Comparison of ENCODE assay signal across 15 cellular contexts in the genomic region with DNA sequence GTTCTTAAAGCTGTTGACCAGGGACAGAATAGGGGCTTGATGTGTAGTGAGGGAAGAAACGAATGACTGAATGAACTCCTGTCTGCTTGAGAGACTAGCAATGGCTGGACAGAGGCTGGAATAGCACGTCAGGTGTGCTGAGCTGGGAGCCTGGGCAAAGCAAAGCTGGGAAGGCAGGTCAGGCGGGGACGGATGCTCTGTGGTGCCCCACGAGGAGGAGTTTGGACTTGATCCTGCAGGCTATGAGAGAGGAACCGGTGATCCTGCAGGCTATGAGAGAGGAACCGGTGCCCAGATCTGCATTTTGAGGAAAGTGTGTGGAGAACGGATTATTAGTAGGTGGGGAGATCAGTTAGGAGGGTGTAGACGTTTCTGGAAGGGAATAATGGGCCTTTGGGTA. TPM values are rescaled to one million over a fixed set of nuclear protein-coding genes. Genes with fewer than 3 reads are reported as not detected.
A peak's percentile ranks its signal among the peaks of the same experiment; 100 is the strongest.
DNase-seq lines count a peak whose midpoint lies in the region; ATAC-seq and TF ChIP-seq lines count a peak whose summit lies in the region.
"Had no signal": no experiment of that assay in that cellular context is flagged by ENCODE, and none has a peak within 500 bp of the region (broad histone marks: within the 10 kb centered on the region; RNA-seq: fewer than 3 reads in every experiment).

No MANE protein-coding gene starts in this region.

- H3K9me3 ChIP-seq in suprapubic skin = no peaks in the 10 kb centered on the region

- no peaks in the 10 kb centered on the region for H3K36me3 ChIP-seq in suprapubic skin

- no peak for TF ChIP-seq EP300 in suprapubic skin (IDR thresholded peaks at IDR 0.05)

- peaks cover 3% of the 10 kb centered on the region for H3K4me1 ChIP-seq in suprapubic skin

- peak; percentile 12 for TF ChIP-seq CTCF in epithelial cell of esophagus (IDR thresholded peaks at IDR 0.05; ENCODE audit: insufficient read depth, low read depth, low read length, missing control alignments)
- TF ChIP-seq CTCF in osteocyte (IDR thresholded peaks at IDR 0.05) = no peak
- no peak for TF ChIP-seq CTCF in suprapubic skin (IDR thresholded peaks at IDR 0.05)

- DNase-seq in H4 (ENCODE audit: low spot score) (peak; percentile 25), M059J (ENCODE audit: low read depth) (peak; percentile 37), epithelial cell of esophagus (ENCODE audit: low read depth) (peak; percentile 36), osteocyte (ENCODE audit: extremely low spot score, unreplicated experiment) (peak; percentile 73), DMS53 treated with DMSO at 0.1 percent for 48 hours (lab: John Stamatoyannopoulos, UW; ENCODE audit: unreplicated experiment) (no peak), suprapubic skin (ENCODE audit: low spot score in 2 of 2) (no peak), NK-92 (lab: John Stamatoyannopoulos, UW; ENCODE audit: unreplicated experiment) (no peak)
- DNase-seq: activated B cell treated with CpG ODN at 0.5 μM for 24 hours; amygdala; left cardiac atrium; NCI-H1694 treated with DMSO at 0.1 percent for 48 hours; NCI-H510A; stimulated activated CD4-positive, alpha-beta T cell treated with anti-CD3 and anti-CD28 coated beads, Interleukin-12 subunit alpha, Interleukin-12 subunit beta, amount 100 ng/mL, for 4 hours; stimulated activated naive CD8-positive, alpha-beta T cell treated with anti-CD3 and anti-CD28 coated beads, Interleukin-15, Interleukin-2, amounts not matched to agents 100 U/mL and 50 U/mL, for 24 hours had no signal

- H3K36me3 Mint-ChIP-seq in osteocyte (ENCODE audit: unreplicated experiment) = no peaks in the 10 kb centered on the region

- no peaks in the 10 kb centered on the region for H3K9me3 Mint-ChIP-seq in osteocyte (ENCODE audit: unreplicated experiment)
- H3K9me3 Mint-ChIP-seq: activated B cell treated with CpG ODN at 0.5 μM for 24 hours had no signal

- no peak overlapping the region for H3K27ac ChIP-seq in suprapubic skin

- H3K4me1 Mint-ChIP-seq in osteocyte (ENCODE audit: unreplicated experiment) = peaks cover 9% of the 10 kb centered on the region

- H3K27ac Mint-ChIP-seq in osteocyte (ENCODE audit: unreplicated experiment) = no peak overlapping the region
- H3K27ac Mint-ChIP-seq: activated B cell treated with CpG ODN at 0.5 μM for 24 hours had no signal

- H3K27me3 Mint-ChIP-seq in osteocyte (ENCODE audit: unreplicated experiment) = peaks cover 25% of the 10 kb centered on the region

- ATAC-seq in HG02970 (IDR thresholded peaks at IDR 0.05; ENCODE audit: low FRiP score, unreplicated experiment) = no peak
- ATAC-seq: stimulated activated naive CD8-positive, alpha-beta T cell treated with anti-CD3 and anti-CD28 coated beads, Interleukin-15, Interleukin-2, amounts not matched to agents 100 U/mL and 50 U/mL, for 24 hours had no signal

- TF ChIP-seq POLR2A in suprapubic skin (IDR thresholded peaks at IDR 0.05) = no peak

- H3K4me3 Mint-ChIP-seq in osteocyte (ENCODE audit: unreplicated experiment) = no peak overlapping the region
- H3K4me3 Mint-ChIP-seq: activated B cell treated with CpG ODN at 0.5 μM for 24 hours had no signal

- H3K27me3 ChIP-seq in suprapubic skin = no peaks in the 10 kb centered on the region

- 52% methylated on average over 9 of the region's 9 CpGs for WGBS in suprapubic skin

- H3K4me3 ChIP-seq in epithelial cell of esophagus (ENCODE audit: low read length) (no peak overlapping the region), suprapubic skin (no peak overlapping the region)

RNA-seq across cellular contexts. Expression of gene PSTPIP1, which starts 31.3 kb away (rescaled TPM):
- 0.19 TPM in 1 of 2 replicates, not detected in the other for total RNA-seq in H4 (2014; rRNA removed; shearing (Covaris generic))
- total RNA-seq in M059J (2014; rRNA removed; shearing (Covaris generic)) = not detected in 2 replicates
- total RNA-seq in osteocyte = not detected in 2 replicates
- total RNA-seq in suprapubic skin = 1 to 10 TPM; 1.9 to 5.9 (median 2.6) TPM

RNA-seq across cellular contexts. Expression of gene RCN2, which starts 32.0 kb away (rescaled TPM):
- 121 and 168 TPM in 2 replicates for total RNA-seq in H4 (2014; rRNA removed; shearing (Covaris generic))
- 71.8 and 114 TPM in 2 replicates for total RNA-seq in M059J (2014; rRNA removed; shearing (Covaris generic))
- total RNA-seq in osteocyte (81.3 and 82.2 TPM in 2 replicates), suprapubic skin (10 to 100 TPM; 18.3 to 33.1 (median 23.6) TPM)

RNA-seq across cellular contexts. Expression of gene SCAPER, which starts 58.5 kb away (rescaled TPM):
- total RNA-seq in H4 (2014; rRNA removed; shearing (Covaris generic)) = 2.5 and 10.0 TPM in 2 replicates
- 5.2 and 10.1 TPM in 2 replicates for total RNA-seq in M059J (2014; rRNA removed; shearing (Covaris generic))
- total RNA-seq in osteocyte (18.6 and 20.0 TPM in 2 replicates), suprapubic skin (10 to 100 TPM; 26.3 to 61.4 (median 37.3) TPM)

Comparison
In these comparisons a context has a peak if more than half of its experiments do, and no peak if none do; other contexts are left out.
1. DNase-seq: peak in H4 (single experiment), M059J (single experiment), epithelial cell of esophagus (single experiment) and osteocyte (single experiment); none in DMS53 treated with DMSO at 0.1 percent for 48 hours (single experiment), suprapubic skin (0 of 2) and NK-92 (single experiment).